ENCODE assay signal across 29 cellular contexts in genomic region chr5:179219661-179220620, GRCh38.
"Had no signal": no experiment of that assay in that cellular context is flagged by ENCODE, and none has a peak within 500 bp of the region (broad histone marks: within the 10 kb centered on the region; RNA-seq: fewer than 3 reads in every experiment).

No MANE protein-coding gene starts in this region.

- H3K27me3 Mint-ChIP-seq: activated CD4-positive, alpha-beta memory T cell treated with anti-CD3 and anti-CD28 coated beads for 36 hours; activated naive CD4-positive, alpha-beta T cell treated with anti-CD3 and anti-CD28 coated beads, Interleukin-2, amount 10 ng/mL, durations not matched to agents 7 days and 5 days; activated naive CD8-positive, alpha-beta T cell treated with anti-CD3 and anti-CD28 coated beads, Interleukin-2, amount 10 ng/mL, durations not matched to agents 7 days and 5 days; activated T-cell treated with anti-CD3 and anti-CD28 coated beads, Interleukin-2, amount 50 U/mL, for 24 hours; stimulated activated naive CD8-positive, alpha-beta T cell treated with anti-CD3 and anti-CD28 coated beads, Interleukin-15, amount 100 ng/mL, for 72 hours; T-helper 17 cell had no signal

- H3K36me3 ChIP-seq: brain microvascular endothelial cell, heart left ventricle, thyroid gland, upper lobe of left lung, WERI-Rb-1 had no signal

- FAIRE-seq: astrocyte had no signal

- H3K27me3 ChIP-seq: brain microvascular endothelial cell, heart left ventricle, thyroid gland, upper lobe of left lung had no signal

- DNase-seq: activated CD4-positive, alpha-beta memory T cell treated with anti-CD3 and anti-CD28 coated beads for 36 hours; activated CD4-positive, alpha-beta T cell treated with anti-CD3 and anti-CD28 coated beads for 48 hours; activated CD8-positive, alpha-beta memory T cell treated with anti-CD3 and anti-CD28 coated beads, Interleukin-2, amount 50 U/mL, for 48 hours; activated gamma-delta T cell; activated naive CD4-positive, alpha-beta T cell treated with anti-CD3 and anti-CD28 coated beads, Interleukin-2, amount 10 ng/mL, durations not matched to agents 7 days and 5 days; activated naive CD8-positive, alpha-beta T cell treated with anti-CD3 and anti-CD28 coated beads, Interleukin-2, amount 10 ng/mL, durations not matched to agents 7 days and 5 days; activated T-cell treated with anti-CD3 and anti-CD28 coated beads, Interleukin-2, amount 50 U/mL, for 24 hours; brain microvascular endothelial cell; cortex of kidney; effector memory CD8-positive, alpha-beta T cell; erythroblast; kidney glomerular epithelial cell; midbrain; occipital lobe; stimulated activated CD4-positive, alpha-beta T cell treated with anti-CD3 and anti-CD28 coated beads, Interleukin-4, amount 100 ng/mL, for 24 hours; stimulated activated naive CD8-positive, alpha-beta T cell treated with anti-CD3 and anti-CD28 coated beads, Interleukin-15, amount 100 ng/mL, for 72 hours; T-helper 17 cell; T1000; thyroid gland; upper lobe of left lung; WERI-Rb-1 had no signal

- H3K36me3 Mint-ChIP-seq: activated CD4-positive, alpha-beta memory T cell treated with anti-CD3 and anti-CD28 coated beads for 36 hours; activated naive CD4-positive, alpha-beta T cell treated with anti-CD3 and anti-CD28 coated beads, Interleukin-2, amount 10 ng/mL, durations not matched to agents 7 days and 5 days; activated naive CD8-positive, alpha-beta T cell treated with anti-CD3 and anti-CD28 coated beads, Interleukin-2, amount 10 ng/mL, durations not matched to agents 7 days and 5 days; stimulated activated memory B cell treated with anti-CD40 and anti-IgM and Interleukin-4, amounts not matched to agents 10 μg/mL and 1 μg/mL and 100 μg/mL, for 72 hours had no signal

- H3K27ac Mint-ChIP-seq: activated CD4-positive, alpha-beta memory T cell treated with anti-CD3 and anti-CD28 coated beads for 36 hours; activated naive CD4-positive, alpha-beta T cell treated with anti-CD3 and anti-CD28 coated beads, Interleukin-2, amount 10 ng/mL, durations not matched to agents 7 days and 5 days; activated naive CD8-positive, alpha-beta T cell treated with anti-CD3 and anti-CD28 coated beads, Interleukin-2, amount 10 ng/mL, durations not matched to agents 7 days and 5 days; activated T-cell treated with anti-CD3 and anti-CD28 coated beads, Interleukin-2, amount 50 U/mL, for 24 hours; effector memory CD8-positive, alpha-beta T cell; naive thymus-derived CD8-positive, alpha-beta T cell; stimulated activated memory B cell treated with anti-CD40 and anti-IgM and Interleukin-4, amounts not matched to agents 10 μg/mL and 1 μg/mL and 100 μg/mL, for 72 hours; T-helper 17 cell had no signal

- H3K4me1 ChIP-seq: heart left ventricle, thyroid gland, upper lobe of left lung had no signal

- H3K4me3 Mint-ChIP-seq: activated CD4-positive, alpha-beta memory T cell treated with anti-CD3 and anti-CD28 coated beads for 36 hours; activated naive CD4-positive, alpha-beta T cell treated with anti-CD3 and anti-CD28 coated beads, Interleukin-2, amount 10 ng/mL, durations not matched to agents 7 days and 5 days; activated naive CD8-positive, alpha-beta T cell treated with anti-CD3 and anti-CD28 coated beads, Interleukin-2, amount 10 ng/mL, durations not matched to agents 7 days and 5 days; activated T-cell treated with anti-CD3 and anti-CD28 coated beads, Interleukin-2, amount 50 U/mL, for 24 hours; effector memory CD8-positive, alpha-beta T cell; naive thymus-derived CD8-positive, alpha-beta T cell; neural crest cell; stimulated activated memory B cell treated with anti-CD40 and anti-IgM and Interleukin-4, amounts not matched to agents 10 μg/mL and 1 μg/mL and 100 μg/mL, for 72 hours; stimulated activated naive CD8-positive, alpha-beta T cell treated with anti-CD3 and anti-CD28 coated beads, Interleukin-15, amount 100 ng/mL, for 72 hours; T-helper 17 cell had no signal

- H3K27ac ChIP-seq: brain microvascular endothelial cell, heart left ventricle, skin epidermis, thyroid gland, upper lobe of left lung, WERI-Rb-1 had no signal

- H3K9me3 ChIP-seq: heart left ventricle, thyroid gland had no signal

- H3K4me3 ChIP-seq: heart left ventricle, skin epidermis, thyroid gland, upper lobe of left lung had no signal

- H3K4me1 Mint-ChIP-seq: activated naive CD4-positive, alpha-beta T cell treated with anti-CD3 and anti-CD28 coated beads, Interleukin-2, amount 10 ng/mL, durations not matched to agents 7 days and 5 days; activated naive CD8-positive, alpha-beta T cell treated with anti-CD3 and anti-CD28 coated beads, Interleukin-2, amount 10 ng/mL, durations not matched to agents 7 days and 5 days; stimulated activated memory B cell treated with anti-CD40 and anti-IgM and Interleukin-4, amounts not matched to agents 10 μg/mL and 1 μg/mL and 100 μg/mL, for 72 hours; stimulated activated naive CD8-positive, alpha-beta T cell treated with anti-CD3 and anti-CD28 coated beads, Interleukin-15, amount 100 ng/mL, for 72 hours; T-helper 17 cell had no signal

- ATAC-seq: activated CD4-positive, CD25-positive, alpha-beta regulatory T cell treated with anti-CD3 and anti-CD28 coated beads, Interleukin-2, amount 50 U/mL, for 24 hours; effector memory CD8-positive, alpha-beta T cell; heart left ventricle; naive thymus-derived CD8-positive, alpha-beta T cell; sciatic nerve; stimulated activated memory B cell treated with anti-CD40 and anti-IgM and Interleukin-4, amounts not matched to agents 10 μg/mL and 1 μg/mL and 100 μg/mL, for 72 hours; stimulated activated naive CD8-positive, alpha-beta T cell treated with anti-CD3 and anti-CD28 coated beads, Interleukin-15, amount 100 ng/mL, for 72 hours; T-helper 17 cell had no signal
